ENCODE assay signal across 8 cellular contexts in the genomic region with DNA sequence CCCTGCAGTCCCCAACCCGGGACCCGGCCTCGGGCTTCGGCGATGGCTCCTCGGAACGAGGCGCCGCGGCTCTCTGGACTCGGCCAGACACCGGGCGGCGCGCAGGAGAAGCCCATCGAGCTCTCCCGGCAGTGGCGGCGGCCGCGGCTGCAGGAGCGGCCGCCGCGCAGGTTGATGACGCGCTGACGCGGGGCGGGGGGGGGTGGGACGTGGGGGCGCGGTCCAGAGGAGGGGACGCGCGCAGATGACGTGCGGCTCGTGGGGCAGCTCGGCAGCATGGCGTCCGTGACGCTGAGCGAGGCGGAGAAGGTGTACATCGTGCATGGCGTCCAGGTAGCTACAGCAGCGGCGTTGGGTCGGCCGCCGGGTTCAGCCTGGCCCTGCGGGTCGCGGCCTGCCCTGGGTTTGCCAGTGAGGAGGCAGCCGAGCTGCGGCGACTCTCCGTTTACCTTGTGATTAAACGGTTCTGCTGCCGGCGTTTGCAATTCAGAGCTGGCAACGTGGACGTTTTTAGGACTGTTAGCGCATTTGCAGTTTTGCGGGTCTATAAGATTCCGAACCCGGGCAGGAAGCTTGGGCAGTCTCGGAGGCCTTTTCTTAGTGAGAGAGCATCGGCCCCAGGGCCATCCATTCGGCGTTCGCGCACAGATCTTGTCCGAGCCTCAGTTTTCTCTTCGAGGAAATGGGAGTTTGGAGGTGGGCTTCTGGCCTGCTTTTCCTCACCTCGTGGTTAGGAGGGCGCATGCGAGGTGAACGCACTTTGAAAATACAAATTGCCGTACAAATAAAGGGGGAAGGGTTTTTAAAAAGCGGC. TPM values are rescaled to one million over a fixed set of nuclear protein-coding genes. Genes with fewer than 3 reads are reported as not detected.
A peak's percentile ranks its signal among the peaks of the same experiment; 100 is the strongest.
DNase-seq lines count a peak whose midpoint lies in the region; ATAC-seq lines count a peak whose summit lies in the region.

A gene (plus strand): TSS at position 243 of the 814 bp plus-strand sequence. CDS start 34 bp downstream, at position 277.
A gene with protein sequence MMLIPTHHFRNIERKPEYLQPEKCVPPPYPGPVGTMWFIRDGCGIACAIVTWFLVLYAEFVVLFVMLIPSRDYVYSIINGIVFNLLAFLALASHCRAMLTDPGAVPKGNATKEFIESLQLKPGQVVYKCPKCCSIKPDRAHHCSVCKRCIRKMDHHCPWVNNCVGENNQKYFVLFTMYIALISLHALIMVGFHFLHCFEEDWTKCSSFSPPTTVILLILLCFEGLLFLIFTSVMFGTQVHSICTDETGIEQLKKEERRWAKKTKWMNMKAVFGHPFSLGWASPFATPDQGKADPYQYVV (minus strand): TSS at position 173 of the 814 bp plus-strand sequence. CDS start 16,738 bp downstream, outside the sequence.

- peaks cover 0 to 10% (median 0%) of the 10 kb centered on the region in 3 experiments for H3K36me3 ChIP-seq in naive thymus-derived CD4-positive, alpha-beta T cell (ENCODE audit: control insufficient read depth in 2 of 3, insufficient read depth in 3 of 3, low read length in 3 of 3)

- H3K36me3 Mint-ChIP-seq in activated T-helper 1 cell treated with anti-CD3 and anti-CD28 coated beads, Interleukin-12 subunit alpha, Interleukin-12 subunit beta, Interleukin-2, Interleukin-4 antibody, amounts not matched to agents 30 ng/mL and 10 ng/mL and 1 ng/mL, durations not matched to agents 14 hours and 24 hours and 36 hours (ENCODE audit: low read depth): peaks cover 25% of the 10 kb centered on the region
- peaks cover 0 to 18% (median 0%) of the 10 kb centered on the region in 5 donors for H3K36me3 Mint-ChIP-seq in naive thymus-derived CD4-positive, alpha-beta T cell
- peaks cover 5% of the 10 kb centered on the region for H3K36me3 Mint-ChIP-seq in stimulated activated memory B cell treated with anti-CD40 and anti-IgM and Interleukin-4, amounts not matched to agents 10 μg/mL and 1 μg/mL and 100 μg/mL, for 72 hours

- no peaks in the 10 kb centered on the region for H3K9me3 Mint-ChIP-seq in activated T-helper 1 cell treated with anti-CD3 and anti-CD28 coated beads, Interleukin-12 subunit alpha, Interleukin-12 subunit beta, Interleukin-2, Interleukin-4 antibody, amounts not matched to agents 30 ng/mL and 10 ng/mL and 1 ng/mL, durations not matched to agents 14 hours and 24 hours and 36 hours
- H3K9me3 Mint-ChIP-seq in naive thymus-derived CD4-positive, alpha-beta T cell: peaks cover 0 to 2% (median 0%) of the 10 kb centered on the region in 11 donors
- H3K9me3 Mint-ChIP-seq in stimulated activated memory B cell treated with anti-CD40 and anti-IgM and Interleukin-4, amounts not matched to agents 10 μg/mL and 1 μg/mL and 100 μg/mL, for 72 hours: no peaks in the 10 kb centered on the region

- intact Hi-C loops in activated T-helper 1 cell treated with anti-CD3 and anti-CD28 coated beads, Interleukin-12 subunit alpha, Interleukin-12 subunit beta, Interleukin-2, Interleukin-4 antibody, amounts not matched to agents 30 ng/mL and 10 ng/mL and 1 ng/mL, durations not matched to agents 14 hours and 24 hours and 36 hours (cut with micrococcal nuclease): loop anchor here (1.0 to 10.0 kb wide), 7 partner anchors 61 to 1691 kb away; a partner anchor contains a TSS
- intact Hi-C loops in naive thymus-derived CD4-positive, alpha-beta T cell (cut with micrococcal nuclease): loop anchor here (1.0 to 10.0 kb wide), 13 partner anchors 11 to 1354 kb away; a partner anchor contains a TSS

- H3K27me3 Mint-ChIP-seq in activated T-helper 1 cell treated with anti-CD3 and anti-CD28 coated beads, Interleukin-12 subunit alpha, Interleukin-12 subunit beta, Interleukin-2, Interleukin-4 antibody, amounts not matched to agents 30 ng/mL and 10 ng/mL and 1 ng/mL, durations not matched to agents 14 hours and 24 hours and 36 hours (ENCODE audit: insufficient read depth): no peaks in the 10 kb centered on the region
- H3K27me3 Mint-ChIP-seq in naive thymus-derived CD4-positive, alpha-beta T cell: no peaks in the 10 kb centered on the region
- H3K27me3 Mint-ChIP-seq in stimulated activated memory B cell treated with anti-CD40 and anti-IgM and Interleukin-4, amounts not matched to agents 10 μg/mL and 1 μg/mL and 100 μg/mL, for 72 hours: no peaks in the 10 kb centered on the region

- H3K4me1 Mint-ChIP-seq in activated T-helper 1 cell treated with anti-CD3 and anti-CD28 coated beads, Interleukin-12 subunit alpha, Interleukin-12 subunit beta, Interleukin-2, Interleukin-4 antibody, amounts not matched to agents 30 ng/mL and 10 ng/mL and 1 ng/mL, durations not matched to agents 14 hours and 24 hours and 36 hours (ENCODE audit: low read depth): peaks cover 58% of the 10 kb centered on the region
- H3K4me1 Mint-ChIP-seq in naive thymus-derived CD4-positive, alpha-beta T cell: peaks cover 50 to 87% (median 79%) of the 10 kb centered on the region in 7 donors
- H3K4me1 Mint-ChIP-seq in stimulated activated memory B cell treated with anti-CD40 and anti-IgM and Interleukin-4, amounts not matched to agents 10 μg/mL and 1 μg/mL and 100 μg/mL, for 72 hours: peaks cover 58% of the 10 kb centered on the region

- peak within 1 kb of the TSS; percentile 94 for H3K4me3 ChIP-seq in naive thymus-derived CD4-positive, alpha-beta T cell (ENCODE audit: low read length)

- DNase-seq in DMS 273 treated with DMSO at 0.1 percent for 48 hours (lab: John Stamatoyannopoulos, UW) (peak; percentile 47), HuH-7 (ENCODE audit: low spot score) (peak; percentile 95), RKO (ENCODE audit: low spot score) (peak; percentile 84), fibroblast of gingiva (ENCODE audit: low read depth) (peak; percentile 83)
- peak; percentile 81 for DNase-seq in activated T-helper 1 cell treated with anti-CD3 and anti-CD28 coated beads, Interleukin-12 subunit alpha, Interleukin-12 subunit beta, Interleukin-2, Interleukin-4 antibody, amounts not matched to agents 30 ng/mL and 10 ng/mL and 1 ng/mL, durations not matched to agents 14 hours and 24 hours and 36 hours (ENCODE audit: low spot score)
- peak; percentile 73 to 89 (median 85) for DNase-seq in naive thymus-derived CD4-positive, alpha-beta T cell

- H3K9me3 ChIP-seq in naive thymus-derived CD4-positive, alpha-beta T cell (ENCODE audit: control insufficient read depth in 2 of 3, low read length in 3 of 3): no peaks in the 10 kb centered on the region

- CTCF ChIA-PET in naive thymus-derived CD4-positive, alpha-beta T cell (lab: Charles Lee): interaction anchor here (0.9 to 2.4 kb wide), 2 partner anchors 11 to 30 kb away, joined by 4 to 6 read pairs; no protein-coding TSS in a partner anchor

- H3K27me3 ChIP-seq in naive thymus-derived CD4-positive, alpha-beta T cell (ENCODE audit: control insufficient read depth in 2 of 2, insufficient read depth in 2 of 2, low read length in 2 of 2): no peaks in the 10 kb centered on the region

- peak; percentile 75 for ATAC-seq in GM21515 (IDR thresholded peaks at IDR 0.05; ENCODE audit: unreplicated experiment)
- ATAC-seq in naive thymus-derived CD4-positive, alpha-beta T cell: peak; percentile 98
- ATAC-seq in stimulated activated memory B cell treated with anti-CD40 and anti-IgM and Interleukin-4, amounts not matched to agents 10 μg/mL and 1 μg/mL and 100 μg/mL, for 72 hours: peak; percentile 95

- H3K27ac ChIP-seq in naive thymus-derived CD4-positive, alpha-beta T cell (ENCODE audit: low read depth, low read length): peak within 1 kb of the TSS; percentile 98

- peak within 1 kb of the TSS; percentile 99 for H3K4me3 Mint-ChIP-seq in activated T-helper 1 cell treated with anti-CD3 and anti-CD28 coated beads, Interleukin-12 subunit alpha, Interleukin-12 subunit beta, Interleukin-2, Interleukin-4 antibody, amounts not matched to agents 30 ng/mL and 10 ng/mL and 1 ng/mL, durations not matched to agents 14 hours and 24 hours and 36 hours
- peak within 1 kb of the TSS; percentile 90 to 97 (median 94) for H3K4me3 Mint-ChIP-seq in naive thymus-derived CD4-positive, alpha-beta T cell
- peak within 1 kb of the TSS; percentile 98 for H3K4me3 Mint-ChIP-seq in stimulated activated memory B cell treated with anti-CD40 and anti-IgM and Interleukin-4, amounts not matched to agents 10 μg/mL and 1 μg/mL and 100 μg/mL, for 72 hours

- POLR2A ChIA-PET in naive thymus-derived CD4-positive, alpha-beta T cell (lab: Charles Lee): interaction anchor here (0.5 to 2.6 kb wide), 16 partner anchors 8 to 713 kb away, joined by 3 to 10 read pairs (median 4); a partner anchor contains a TSS

- peaks cover 21 to 37% of the 10 kb centered on the region in 2 donors for H3K4me1 ChIP-seq in naive thymus-derived CD4-positive, alpha-beta T cell (ENCODE audit: control insufficient read depth in 2 of 2, insufficient read depth in 2 of 2, low read length in 2 of 2)

- H3K27ac Mint-ChIP-seq in activated T-helper 1 cell treated with anti-CD3 and anti-CD28 coated beads, Interleukin-12 subunit alpha, Interleukin-12 subunit beta, Interleukin-2, Interleukin-4 antibody, amounts not matched to agents 30 ng/mL and 10 ng/mL and 1 ng/mL, durations not matched to agents 14 hours and 24 hours and 36 hours: peak within 1 kb of the TSS; percentile 96
- peak within 1 kb of the TSS; percentile 85 to 97 (median 94) for H3K27ac Mint-ChIP-seq in naive thymus-derived CD4-positive, alpha-beta T cell
- H3K27ac Mint-ChIP-seq in stimulated activated memory B cell treated with anti-CD40 and anti-IgM and Interleukin-4, amounts not matched to agents 10 μg/mL and 1 μg/mL and 100 μg/mL, for 72 hours: peak within 1 kb of the TSS; percentile 93

RNA-seq across cellular contexts. Expression of the first gene that starts in this region (rescaled TPM):
- 93.6 and 94.4 TPM in 2 replicates for total RNA-seq in activated T-helper 1 cell treated with anti-CD3 and anti-CD28 coated beads, Interleukin-12 subunit alpha, Interleukin-12 subunit beta, Interleukin-2, Interleukin-4 antibody, amounts not matched to agents 30 ng/mL and 10 ng/mL and 1 ng/mL, durations not matched to agents 14 hours and 24 hours and 36 hours
- 10 to 100 TPM; 30.7 to 57.9 (median 44.3) TPM for total RNA-seq in naive thymus-derived CD4-positive, alpha-beta T cell
- polyA plus RNA-seq in naive thymus-derived CD4-positive, alpha-beta T cell: 10 to 100 TPM; 48.4 to 59.4 TPM

RNA-seq across cellular contexts. Expression of the second gene that starts in this region (rescaled TPM):
- total RNA-seq in activated T-helper 1 cell treated with anti-CD3 and anti-CD28 coated beads, Interleukin-12 subunit alpha, Interleukin-12 subunit beta, Interleukin-2, Interleukin-4 antibody, amounts not matched to agents 30 ng/mL and 10 ng/mL and 1 ng/mL, durations not matched to agents 14 hours and 24 hours and 36 hours: 46.6 and 47.5 TPM in 2 replicates
- total RNA-seq in naive thymus-derived CD4-positive, alpha-beta T cell: 10 to 100 TPM; 38.5 to 54.0 (median 48.8) TPM
- polyA plus RNA-seq in naive thymus-derived CD4-positive, alpha-beta T cell: 10 to 100 TPM; 33.7 to 36.1 TPM

Comparison
In these comparisons a context has a peak if more than half of its experiments do, and no peak if none do; other contexts are left out.
1. Peak in every context shown above with its lines: DNase-seq, ATAC-seq, H3K4me3 ChIP-seq and H3K27ac ChIP-seq.